In genomic region chr4:151074416-151074916, GRCh38 we compare ENCODE assay signal across 1 cellular context.
TF ChIP-seq lines count a peak whose summit lies in the region.

No MANE protein-coding gene starts in this region.

TF ChIP-seq in K562, 482 proteins besides CTCF, POLR2A, EP300 and RAD21:
- TF ChIP-seq BDP1 (IDR thresholded peaks at IDR 0.05; ENCODE audit: insufficient read depth, insufficient read length) (no peak), RBM25 (IDR thresholded peaks at IDR 0.05; ENCODE audit: low read depth, low read length, severe bottlenecking) (peak; percentile 80)
TF ChIP-seq in K562: peak in this region for 1.
